ENCODE assay signal across 10 cellular contexts in genomic region chr10:127195571-127196226, GRCh38. TPM values are rescaled to one million over a fixed set of nuclear protein-coding genes. Genes with fewer than 3 reads are reported as not detected.
DNase-seq lines count a peak whose midpoint lies in the region; ATAC-seq and TF ChIP-seq lines count a peak whose summit lies in the region.
"Had no signal": no experiment of that assay in that cellular context is flagged by ENCODE, and none has a peak within 500 bp of the region (broad histone marks: within the 10 kb centered on the region; RNA-seq: fewer than 3 reads in every experiment).

No MANE protein-coding gene starts in this region.

- no peak for TF ChIP-seq POLR2A in gastrocnemius medialis (IDR thresholded peaks at IDR 0.05)

- no peak overlapping the region for H3K27ac ChIP-seq in iPS-18a (ENCODE audit: low read length)
- H3K27ac ChIP-seq in gastrocnemius medialis = no peak overlapping the region

- H3K9ac ChIP-seq in iPS-18a (ENCODE audit: low read length) = no peak overlapping the region

- intact Hi-C loops in gastrocnemius medialis (cut with DNase I; ENCODE audit: low total_unique reads) = no loop called here

- H3K36me3 ChIP-seq in H7 (replicated peaks; ENCODE audit: control insufficient read depth, insufficient read depth, low read length) (no peaks in the 10 kb centered on the region), iPS-18a (ENCODE audit: control insufficient read depth, low read depth, low read length) (no peaks in the 10 kb centered on the region), gastrocnemius medialis (no peaks in the 10 kb centered on the region)

- peak; percentile 86 for DNase-seq in H7
- DNase-seq in T47D (ENCODE audit: low read depth in 1 of 2, low spot score in 1 of 2) = peak; percentile 3 to 38
- no peak for DNase-seq in gastrocnemius medialis
- DNase-seq in NCI-H1930 (lab: John Stamatoyannopoulos, UW) = no peak
- no peak for DNase-seq in H4 (ENCODE audit: low spot score)
- no peak for DNase-seq in midbrain (lab: John Stamatoyannopoulos, UW)
- DNase-seq: activated CD8-positive, alpha-beta memory T cell treated with anti-CD3 and anti-CD28 coated beads for 24 hours; NCI-H2107 had no signal

- ATAC-seq in gastrocnemius medialis = no peak
- no peak for ATAC-seq in GM18520 (IDR thresholded peaks at IDR 0.05; ENCODE audit: unreplicated experiment)

- H3K4me3 ChIP-seq in H7 (ENCODE audit: insufficient read depth, low read depth, low read length) (peak overlapping the region; percentile 46), iPS-18a (ENCODE audit: low read length) (peak overlapping the region; percentile 48), gastrocnemius medialis (peak overlapping the region; percentile 2 to 46 (median 40))

- in situ Hi-C loops in T47D (cut with HindIII; ENCODE audit: low pct_unique_long_range_greater_than_20kb, low sequenced_read_pairs) (no loop called here), gastrocnemius medialis (cut with MboI; ENCODE audit: low sequenced_read_pairs in 4 of 4) (no loop called here)

- H3K27me3 ChIP-seq in H7 (ENCODE audit: control insufficient read depth, insufficient read depth, low read length) (peaks cover 23% of the 10 kb centered on the region), iPS-18a (ENCODE audit: control insufficient read depth, insufficient read depth, low read length) (peaks cover 57% of the 10 kb centered on the region), gastrocnemius medialis (peaks cover 0 to 8% (median 0%) of the 10 kb centered on the region in 3 donors)

- H3K4me1 ChIP-seq in iPS-18a (ENCODE audit: control insufficient read depth, low read depth, low read length) = no peaks in the 10 kb centered on the region
- H3K4me1 ChIP-seq in gastrocnemius medialis = no peaks in the 10 kb centered on the region

- H3K9me3 ChIP-seq in iPS-18a (ENCODE audit: control insufficient read depth, low read depth, low read length) (no peaks in the 10 kb centered on the region), gastrocnemius medialis (no peaks in the 10 kb centered on the region)

- TF ChIP-seq CTCF in gastrocnemius medialis (IDR thresholded peaks at IDR 0.05 in 4 of 5, conservative IDR thresholded peaks at IDR 0.05 in 1 of 5) = no peak

RNA-seq across cellular contexts. Expression of gene INSYN2A, which starts 0.7 kb away (rescaled TPM):
- total RNA-seq in H7 (2014; rRNA removed; shearing (Covaris generic)) = 0.07 TPM in 1 of 2 replicates, not detected in the other
- not detected for total RNA-seq in gastrocnemius medialis
- total RNA-seq in H4 (2014; rRNA removed; shearing (Covaris generic)) = 0.02 TPM in 1 of 2 replicates, not detected in the other

Comparison
In these comparisons a context has a peak if more than half of its experiments do, and no peak if none do; other contexts are left out.
1. DNase-seq: peak in H7 (single experiment) and T47D (2 of 2); none in gastrocnemius medialis (0 of 2), NCI-H1930 (0 of 2), H4 (single experiment) and midbrain (single experiment).
2. Peak in every context shown above with its lines, with median percentiles within 50 percentile points of each other: H3K4me3 ChIP-seq.